Comparison of ENCODE assay signal across 26 cellular contexts in the genomic region with DNA sequence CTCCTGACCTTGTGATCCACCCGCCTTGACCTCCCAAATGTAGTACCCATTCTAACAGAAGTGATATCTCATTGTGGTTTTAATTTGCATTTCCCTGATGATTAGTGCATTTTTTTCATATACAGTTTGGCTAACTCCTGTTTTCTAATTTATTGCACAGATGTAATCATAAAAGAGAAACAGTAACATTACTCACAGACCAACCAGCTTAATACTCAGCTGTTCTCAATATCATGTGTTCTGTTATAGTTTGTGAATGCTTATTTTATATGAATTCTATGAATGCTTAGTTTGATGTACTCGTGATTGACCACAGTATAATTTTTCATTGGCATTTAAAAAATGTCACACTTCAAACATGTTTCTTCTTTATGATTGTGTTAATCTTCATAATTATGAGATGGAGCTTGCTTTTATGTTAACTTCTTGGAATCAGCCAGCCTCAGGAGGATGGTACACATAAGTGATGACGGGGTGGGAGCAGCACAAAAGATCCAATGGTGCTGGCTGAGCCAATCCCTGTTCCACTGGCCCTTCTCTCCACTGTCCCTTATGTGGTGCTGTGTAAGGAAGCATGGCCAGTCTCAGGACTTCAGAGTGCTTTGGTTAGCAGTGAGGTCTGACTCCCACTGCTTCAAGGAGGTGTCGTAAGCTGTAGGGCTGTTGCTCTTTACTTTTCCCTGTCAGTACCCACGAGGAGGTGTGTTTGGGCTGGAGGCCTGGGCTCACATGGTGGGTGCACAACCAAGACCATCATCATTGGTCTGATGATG.
DNase-seq lines count a peak whose midpoint lies in the region; FAIRE-seq and TF ChIP-seq lines count a peak whose summit lies in the region.
"Had no signal": no experiment of that assay in that cellular context is flagged by ENCODE, and none has a peak within 500 bp of the region (broad histone marks: within the 10 kb centered on the region; RNA-seq: fewer than 3 reads in every experiment).

No MANE protein-coding gene starts in this region.

- H3K27ac Mint-ChIP-seq in CD8-positive, alpha-beta memory T cell, result peak overlapping the region in 1 of 8 donors; percentile 75
- H3K27ac Mint-ChIP-seq: activated B cell treated with CpG ODN at 0.5 μM for 24 hours; CD4-positive, alpha-beta T cell; naive thymus-derived CD4-positive, alpha-beta T cell had no signal

- TF ChIP-seq CTCF in RWPE1 (conservative IDR thresholded peaks at IDR 0.05; ENCODE audit: low read depth), result no peak

- H3K27me3 ChIP-seq in skeletal muscle satellite cell (ENCODE audit: control insufficient read depth, insufficient read depth, low read length), result no peaks in the 10 kb centered on the region
- no peaks in the 10 kb centered on the region for H3K27me3 ChIP-seq in CD8-positive, alpha-beta memory T cell (ENCODE audit: insufficient read depth, low read length, poor library complexity, severe bottlenecking)
- H3K27me3 ChIP-seq: brain microvascular endothelial cell, Peyer's patch, right lobe of liver, uterus had no signal

- POLR2A ChIA-PET in RWPE1 (lab: Yijun Ruan, JAX; ENCODE audit: low non-redundant PET), result no interaction called here
- POLR2A ChIA-PET in CD8-positive, alpha-beta memory T cell (lab: Charles Lee), result no interaction called here

- no peaks in the 10 kb centered on the region for H3K9me3 ChIP-seq in skeletal muscle satellite cell (replicated peaks; ENCODE audit: low read length)
- no peaks in the 10 kb centered on the region for H3K9me3 ChIP-seq in CD8-positive, alpha-beta memory T cell (ENCODE audit: low read length)
- H3K9me3 ChIP-seq: Peyer's patch, right lobe of liver, uterus had no signal

- CTCF ChIA-PET in RWPE1 (lab: Yijun Ruan, JAX), result no interaction called here
- CTCF ChIA-PET in CD8-positive, alpha-beta memory T cell (lab: Charles Lee), result interaction anchor here (1.2 kb wide), 1 partner anchor 9 kb away, joined by 3 read pairs; no protein-coding TSS in a partner anchor

- FAIRE-seq in GM18507 (lab: Jason Lieb, UNC), result peak; percentile 21
- FAIRE-seq: colon, HepG2 had no signal

- H3K4me2 ChIP-seq in skeletal muscle satellite cell (ENCODE audit: low read length), result peak overlapping the region; percentile 11

- DNase-seq in GM18507 (ENCODE audit: extremely low spot score, insufficient read length, low read depth) (no peak), RWPE1 (ENCODE audit: low spot score) (no peak), fibroblast of peridontal ligament (ENCODE audit: extremely low read depth) (peak; percentile 32), HUDEP-2 (lab: John Stamatoyannopoulos, UW; ENCODE audit: unreplicated experiment in 76 of 76) (no peak)
- DNase-seq in activated CD4-positive, alpha-beta T cell treated with anti-CD3 and anti-CD28 coated beads, Interleukin-2, amount 50 U/mL, for 1 hour, result no peak
- no peak for DNase-seq in CD8-positive, alpha-beta memory T cell
- DNase-seq in activated naive CD4-positive, alpha-beta T cell treated with anti-CD3 and anti-CD28 coated beads, Interleukin-2, amount 50 U/mL, for 16 hours, result no peak
- DNase-seq: activated B cell treated with CpG ODN at 0.5 μM for 24 hours; activated CD4-positive, alpha-beta T cell treated with anti-CD3 and anti-CD28 coated beads, Interleukin-2, amount 50 U/mL, for 48 hours; activated CD8-positive, alpha-beta memory T cell treated with anti-CD3 and anti-CD28 coated beads, Interleukin-2, amount 50 U/mL, for 48 hours; activated effector memory CD4-positive, alpha-beta T cell treated with Interleukin-2 at 50 U/mL for 16 hours; brain microvascular endothelial cell; CD4-positive, alpha-beta T cell; left colon; mesenchymal stem cell; naive thymus-derived CD4-positive, alpha-beta T cell; NCI-H1436; NCI-H524 treated with DMSO at 0.1 percent for 48 hours; Peyer's patch; right lobe of liver; uterus had no signal

- H3K27me3 Mint-ChIP-seq in CD8-positive, alpha-beta memory T cell, result no peaks in the 10 kb centered on the region
- H3K27me3 Mint-ChIP-seq: activated B cell treated with CpG ODN at 0.5 μM for 24 hours; CD4-positive, alpha-beta T cell had no signal

- H3K4me1 ChIP-seq in skeletal muscle satellite cell (ENCODE audit: control insufficient read depth, insufficient read depth, low read length), result peaks cover 44% of the 10 kb centered on the region
- no peaks in the 10 kb centered on the region for H3K4me1 ChIP-seq in CD8-positive, alpha-beta memory T cell (ENCODE audit: insufficient read depth, low read length)
- H3K4me1 ChIP-seq: parathyroid adenoma, right lobe of liver, uterus had no signal

- peaks cover 0 to 3% (median 2%) of the 10 kb centered on the region in 5 donors for H3K9me3 Mint-ChIP-seq in CD8-positive, alpha-beta memory T cell

- H3K4me1 Mint-ChIP-seq in CD8-positive, alpha-beta memory T cell, result peaks cover 0 to 2% (median 0%) of the 10 kb centered on the region in 3 donors
- H3K4me1 Mint-ChIP-seq: activated B cell treated with CpG ODN at 0.5 μM for 24 hours had no signal

- H3K4me3 ChIP-seq in skeletal muscle satellite cell (ENCODE audit: low read length), result no peak overlapping the region
- no peak overlapping the region for H3K4me3 ChIP-seq in CD8-positive, alpha-beta memory T cell (ENCODE audit: low read length)
- H3K4me3 ChIP-seq: Peyer's patch, right lobe of liver, SK-N-MC, uterus had no signal

- H3K36me3 ChIP-seq in skeletal muscle satellite cell (ENCODE audit: insufficient read depth, low read length), result no peaks in the 10 kb centered on the region
- no peaks in the 10 kb centered on the region for H3K36me3 ChIP-seq in CD8-positive, alpha-beta memory T cell (ENCODE audit: insufficient read depth, low read length)
- H3K36me3 ChIP-seq: brain microvascular endothelial cell, Peyer's patch, right lobe of liver, uterus had no signal

- H3K36me3 Mint-ChIP-seq in CD8-positive, alpha-beta memory T cell, result peaks cover 3 to 9% (median 4%) of the 10 kb centered on the region in 3 donors

- no peak overlapping the region for H3K9ac ChIP-seq in skeletal muscle satellite cell (ENCODE audit: low read depth, low read length)
- H3K9ac ChIP-seq: parathyroid adenoma had no signal

- H3K27ac ChIP-seq in RWPE1, result peak overlapping the region; percentile 31; the same call in 1 of the 2 replicates
- no peak overlapping the region for H3K27ac ChIP-seq in CD8-positive, alpha-beta memory T cell (ENCODE audit: low read depth, low read length)
- H3K27ac ChIP-seq: brain microvascular endothelial cell, parathyroid adenoma, Peyer's patch, right lobe of liver, SK-N-MC, uterus had no signal

- H3K4me3 Mint-ChIP-seq in CD8-positive, alpha-beta memory T cell, result no peak overlapping the region
- H3K4me3 Mint-ChIP-seq: activated B cell treated with CpG ODN at 0.5 μM for 24 hours; CD4-positive, alpha-beta T cell; naive thymus-derived CD4-positive, alpha-beta T cell had no signal
